24 cellular contexts compared by ENCODE assay signal in the genomic region with DNA sequence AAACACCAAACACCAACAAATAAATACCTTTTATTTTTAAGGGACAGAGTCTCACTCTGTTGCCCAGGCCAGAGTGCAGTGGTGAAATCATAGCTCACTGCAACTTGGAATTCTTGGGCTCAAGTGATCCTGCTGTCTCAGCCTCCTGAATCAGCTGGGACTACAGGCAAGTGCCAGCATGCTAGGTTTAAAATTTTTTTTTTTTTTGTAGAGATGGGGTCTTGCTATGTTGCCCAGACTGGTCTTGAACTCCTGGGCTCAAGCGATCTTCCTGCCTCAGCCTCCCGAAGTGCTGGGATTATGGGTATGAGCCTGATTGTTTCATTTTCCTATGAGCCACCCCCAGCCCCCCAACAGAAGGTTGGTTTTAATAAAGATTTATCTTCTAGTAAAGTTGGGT.
"Had no signal": no experiment of that assay in that cellular context is flagged by ENCODE, and none has a peak within 500 bp of the region (broad histone marks: within the 10 kb centered on the region; RNA-seq: fewer than 3 reads in every experiment).

No MANE protein-coding gene starts in this region.

- H3K9me3 ChIP-seq: body of pancreas, esophagus muscularis mucosa, heart right ventricle, prostate gland, thoracic aorta, vagina had no signal

- H3K4me1 ChIP-seq: prostate gland had no signal

- FAIRE-seq: endometrium, keratinocyte had no signal

- H3K27ac ChIP-seq: body of pancreas, esophagus muscularis mucosa, prostate gland, thoracic aorta, vagina had no signal

- H3K27me3 ChIP-seq: body of pancreas, esophagus muscularis mucosa, heart right ventricle, vagina had no signal

- H3K36me3 ChIP-seq: heart right ventricle, prostate gland, vagina had no signal

- DNase-seq: activated CD4-positive, alpha-beta T cell treated with anti-CD3 and anti-CD28 coated beads for 36 hours; activated CD4-positive, alpha-beta T cell treated with anti-CD3 and anti-CD28 coated beads, Interleukin-2, amount 50 U/mL, for 48 hours; activated CD8-positive, alpha-beta memory T cell treated with anti-CD3 and anti-CD28 coated beads, Interleukin-2, amount 50 U/mL, for 48 hours; activated gamma-delta T cell; activated naive CD4-positive, alpha-beta T cell treated with anti-CD3 and anti-CD28 coated beads, Interleukin-2, amount 50 U/mL, for 16 hours; activated naive CD8-positive, alpha-beta T cell treated with anti-CD3 and anti-CD28 coated beads, Interleukin-2, amount 50 U/mL, for 24 hours; activated T-cell treated with anti-CD3 and anti-CD28 coated beads, Interleukin-2, amount 50 U/mL, for 4 hours; anterior cingulate cortex; body of pancreas; caudate nucleus; effector CD4-positive, alpha-beta T cell; heart right ventricle; left colon; stimulated activated CD4-positive, alpha-beta T cell treated with anti-CD3 and anti-CD28 coated beads, Interleukin-4, amount 100 ng/mL, for 24 hours; stimulated activated naive CD4-positive, alpha-beta T cell treated with Interleukin-2 at 50 U/mL for 16 hours; T-helper 1 cell had no signal

- ATAC-seq: activated CD4-positive, alpha-beta T cell treated with anti-CD3 and anti-CD28 coated beads for 36 hours; activated naive CD8-positive, alpha-beta T cell treated with anti-CD3 and anti-CD28 coated beads, Interleukin-2, amount 50 U/mL, for 24 hours; activated T-cell treated with anti-CD3 and anti-CD28 coated beads, Interleukin-2, amount 50 U/mL, for 4 hours; body of pancreas; heart right ventricle; left colon; natural killer cell treated with Interleukin-12 subunit alpha and Interleukin-12 subunit beta and Interleukin-15 and Interleukin-18, amount 100 ng/mL, for 72 hours had no signal

- H3K4me3 ChIP-seq: body of pancreas, esophagus muscularis mucosa, heart right ventricle, lung, prostate gland, thoracic aorta, vagina had no signal
